In genomic region chrX:74509989-74510388, GRCh38 we compare ENCODE assay signal across 13 cellular contexts.
"Had no signal": no experiment of that assay in that cellular context is flagged by ENCODE, and none has a peak within 500 bp of the region (broad histone marks: within the 10 kb centered on the region; RNA-seq: fewer than 3 reads in every experiment).

No MANE protein-coding gene starts in this region.

- H3K4me3 ChIP-seq: ascending aorta, spleen, stomach, testis had no signal

- H3K9me3 ChIP-seq: ascending aorta, spleen, stomach, testis had no signal

- H3K4me1 ChIP-seq: ascending aorta, spleen, stomach, testis had no signal

- H3K27ac Mint-ChIP-seq: endodermal cell had no signal

- DNase-seq: activated CD4-positive, alpha-beta T cell treated with anti-CD3 and anti-CD28 coated beads, Interleukin-2, amount 50 U/mL, for 1 hour; activated CD8-positive, alpha-beta memory T cell treated with anti-CD3 and anti-CD28 coated beads for 24 hours; activated naive CD4-positive, alpha-beta T cell; endodermal cell; islet precursor cell; midbrain; spleen; stomach; testis had no signal

- H3K36me3 ChIP-seq: ascending aorta, spleen, stomach had no signal

- H3K27me3 ChIP-seq: ascending aorta, stomach, testis had no signal

- ATAC-seq: left lobe of liver, sciatic nerve had no signal

- H3K4me3 Mint-ChIP-seq: endodermal cell, neural crest cell had no signal

- H3K27ac ChIP-seq: ascending aorta, spleen, stomach, testis had no signal
